Comparison of ENCODE assay signal across 26 cellular contexts in the genomic region with DNA sequence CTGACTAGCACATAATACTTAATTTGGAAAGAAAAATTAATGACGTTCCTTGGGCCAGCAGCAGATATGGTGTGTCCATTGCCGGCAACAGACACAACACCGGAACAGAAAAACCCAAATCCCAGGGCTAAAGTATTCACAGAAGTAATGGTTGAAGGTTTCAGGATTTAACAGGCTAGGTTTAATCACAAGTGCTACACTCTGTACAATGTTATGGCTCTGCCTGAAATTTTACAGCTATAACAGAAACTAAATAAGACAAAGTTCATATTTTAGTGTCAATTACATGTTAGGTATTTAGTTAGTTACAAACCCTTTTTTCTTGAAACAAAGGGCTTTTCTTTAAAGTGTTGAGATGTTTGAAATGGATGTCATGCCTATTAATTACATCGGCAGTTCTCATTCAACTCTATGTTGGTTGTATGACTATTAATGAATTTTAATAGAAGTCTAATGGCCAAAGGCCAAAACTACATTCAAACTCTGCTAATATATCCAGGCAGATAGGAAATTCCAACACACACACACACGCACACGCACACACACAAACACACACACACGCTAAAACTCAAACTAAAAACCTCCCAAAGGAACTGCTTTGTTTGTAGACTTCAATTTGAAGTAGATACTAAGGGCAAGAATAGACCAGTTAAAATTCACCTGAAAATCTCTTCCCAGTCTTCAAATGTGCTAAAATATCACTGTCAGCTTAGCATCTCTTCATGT.
"Had no signal": no experiment of that assay in that cellular context is flagged by ENCODE, and none has a peak within 500 bp of the region (broad histone marks: within the 10 kb centered on the region; RNA-seq: fewer than 3 reads in every experiment).

No MANE protein-coding gene starts in this region.

- H3K4me2 ChIP-seq: SK-N-SH had no signal

- H3K9me2 ChIP-seq: SK-N-SH had no signal

- DNase-seq: activated CD4-positive, alpha-beta memory T cell treated with anti-CD3 and anti-CD28 coated beads for 36 hours; activated CD4-positive, alpha-beta T cell treated with anti-CD3 and anti-CD28 coated beads, Interleukin-2, amount 10 ng/mL, durations not matched to agents 7 days and 5 days; activated CD4-positive, CD25-positive, alpha-beta regulatory T cell; activated CD8-positive, alpha-beta memory T cell treated with anti-CD3 and anti-CD28 coated beads for 24 hours; activated naive CD4-positive, alpha-beta T cell; activated T-cell treated with anti-CD3 and anti-CD28 coated beads, Interleukin-2, amount 50 U/mL, for 72 hours; aorta; brain microvascular endothelial cell; MG63; MV-4-11; NCI-H1092 treated with DMSO at 0.1 percent for 48 hours; NCI-H1436; NCI-H1694 treated with DMSO at 0.1 percent for 48 hours; NCI-H2029 treated with DMSO at 0.1 percent for 48 hours; NCI-H345; NCI-H510A; NCI-H526 treated with DMSO at 0.1 percent for 48 hours; Peyer's patch; Right ventricle myocardium superior; SJCRH30; SK-N-SH; T-helper 1 cell had no signal

- H3K9me3 ChIP-seq: MG63, Peyer's patch, SJCRH30, SK-N-SH had no signal

- H3K27me3 ChIP-seq: brain microvascular endothelial cell, cardiac muscle cell, MG63, Peyer's patch, SJCRH30 had no signal

- H3K4me3 ChIP-seq: cardiac muscle cell, MG63, Peyer's patch, SJCRH30 had no signal

- H3K9ac ChIP-seq: SK-N-SH had no signal

- H3K4me3 Mint-ChIP-seq: activated CD4-positive, alpha-beta memory T cell treated with anti-CD3 and anti-CD28 coated beads for 36 hours; activated CD4-positive, alpha-beta T cell treated with anti-CD3 and anti-CD28 coated beads, Interleukin-2, amount 10 ng/mL, durations not matched to agents 7 days and 5 days; activated naive CD4-positive, alpha-beta T cell treated with anti-CD3 and anti-CD28 coated beads, Interleukin-2, amount 50 U/mL, for 24 hours; activated T-cell treated with anti-CD3 and anti-CD28 coated beads, Interleukin-2, amount 50 U/mL, for 72 hours had no signal

- H3K4me1 ChIP-seq: SJCRH30 had no signal

- H3K4me1 Mint-ChIP-seq: activated CD4-positive, alpha-beta T cell treated with anti-CD3 and anti-CD28 coated beads, Interleukin-2, amount 10 ng/mL, durations not matched to agents 7 days and 5 days; activated naive CD4-positive, alpha-beta T cell treated with anti-CD3 and anti-CD28 coated beads, Interleukin-2, amount 50 U/mL, for 24 hours had no signal

- H3K27ac Mint-ChIP-seq: activated CD4-positive, alpha-beta memory T cell treated with anti-CD3 and anti-CD28 coated beads for 36 hours; activated CD4-positive, alpha-beta T cell treated with anti-CD3 and anti-CD28 coated beads, Interleukin-2, amount 10 ng/mL, durations not matched to agents 7 days and 5 days; activated naive CD4-positive, alpha-beta T cell treated with anti-CD3 and anti-CD28 coated beads, Interleukin-2, amount 50 U/mL, for 24 hours had no signal

- H3K27me3 Mint-ChIP-seq: activated CD4-positive, alpha-beta memory T cell treated with anti-CD3 and anti-CD28 coated beads for 36 hours; activated CD4-positive, alpha-beta T cell treated with anti-CD3 and anti-CD28 coated beads, Interleukin-2, amount 10 ng/mL, durations not matched to agents 7 days and 5 days; activated naive CD4-positive, alpha-beta T cell treated with anti-CD3 and anti-CD28 coated beads, Interleukin-2, amount 50 U/mL, for 24 hours had no signal

- H3K9me3 Mint-ChIP-seq: activated CD4-positive, alpha-beta memory T cell treated with anti-CD3 and anti-CD28 coated beads for 36 hours; activated CD4-positive, alpha-beta T cell treated with anti-CD3 and anti-CD28 coated beads, Interleukin-2, amount 10 ng/mL, durations not matched to agents 7 days and 5 days; activated naive CD4-positive, alpha-beta T cell treated with anti-CD3 and anti-CD28 coated beads, Interleukin-2, amount 50 U/mL, for 24 hours; activated T-cell treated with anti-CD3 and anti-CD28 coated beads, Interleukin-2, amount 50 U/mL, for 72 hours had no signal

- ATAC-seq: activated T-cell treated with anti-CD3 and anti-CD28 coated beads, Interleukin-2, amount 50 U/mL, for 72 hours had no signal

- H3K27ac ChIP-seq: brain microvascular endothelial cell, cardiac muscle cell, Peyer's patch, RWPE1, SJCRH30, VCaP had no signal
